Comparison of ENCODE assay signal across 1 cellular context in the genomic region with DNA sequence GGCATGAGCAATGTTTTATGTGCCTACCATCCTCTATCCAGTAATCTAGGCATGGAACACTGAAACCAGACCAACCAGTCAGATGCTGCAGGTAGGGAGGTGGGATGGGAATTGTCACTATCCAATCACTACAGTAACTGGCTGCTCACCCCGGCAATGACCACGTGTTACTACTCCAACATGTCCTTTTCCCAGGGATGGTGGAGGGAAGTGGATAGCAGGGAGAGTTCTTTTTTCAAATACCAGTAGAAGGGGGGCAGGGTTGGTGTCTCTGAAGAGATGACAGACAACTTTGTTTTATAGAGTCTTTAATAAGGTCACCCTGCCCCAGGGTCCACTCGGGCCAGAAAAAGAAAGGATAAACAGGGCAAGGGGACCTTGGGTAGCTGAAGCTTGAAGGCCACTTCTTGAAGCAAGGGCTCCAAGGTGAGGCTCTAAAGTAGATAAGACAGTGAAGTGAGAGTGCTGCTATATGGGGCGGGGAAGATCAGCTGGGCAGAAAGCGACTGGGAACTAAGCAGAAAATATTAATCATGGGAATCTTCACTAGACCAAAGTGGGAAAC.
TF ChIP-seq lines count a peak whose summit lies in the region.

No MANE protein-coding gene starts in this region.

TF ChIP-seq in HepG2, 621 proteins besides CTCF, POLR2A, EP300 and RAD21:
- TF ChIP-seq, protein P1, sequence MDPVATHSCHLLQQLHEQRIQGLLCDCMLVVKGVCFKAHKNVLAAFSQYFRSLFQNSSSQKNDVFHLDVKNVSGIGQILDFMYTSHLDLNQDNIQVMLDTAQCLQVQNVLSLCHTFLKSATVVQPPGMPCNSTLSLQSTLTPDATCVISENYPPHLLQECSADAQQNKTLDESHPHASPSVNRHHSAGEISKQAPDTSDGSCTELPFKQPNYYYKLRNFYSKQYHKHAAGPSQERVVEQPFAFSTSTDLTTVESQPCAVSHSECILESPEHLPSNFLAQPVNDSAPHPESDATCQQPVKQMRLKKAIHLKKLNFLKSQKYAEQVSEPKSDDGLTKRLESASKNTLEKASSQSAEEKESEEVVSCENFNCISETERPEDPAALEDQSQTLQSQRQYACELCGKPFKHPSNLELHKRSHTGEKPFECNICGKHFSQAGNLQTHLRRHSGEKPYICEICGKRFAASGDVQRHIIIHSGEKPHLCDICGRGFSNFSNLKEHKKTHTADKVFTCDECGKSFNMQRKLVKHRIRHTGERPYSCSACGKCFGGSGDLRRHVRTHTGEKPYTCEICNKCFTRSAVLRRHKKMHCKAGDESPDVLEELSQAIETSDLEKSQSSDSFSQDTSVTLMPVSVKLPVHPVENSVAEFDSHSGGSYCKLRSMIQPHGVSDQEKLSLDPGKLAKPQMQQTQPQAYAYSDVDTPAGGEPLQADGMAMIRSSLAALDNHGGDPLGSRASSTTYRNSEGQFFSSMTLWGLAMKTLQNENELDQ (CRISPR knock-in tag; IDR thresholded peaks at IDR 0.05; ENCODE audit: borderline replicate concordance) = no peak
- TF ChIP-seq FOXP1 (IDR thresholded peaks at IDR 0.05) (no peak), FOXP1 (CRISPR knock-in tag; IDR thresholded peaks at IDR 0.05) (no peak), ZNF678 (CRISPR knock-in tag; IDR thresholded peaks at IDR 0.05) (0 out of 2 replicates have a peak, but pooled peaks have one; percentile 45), BORCS8-MEF2B (CRISPR knock-in tag; IDR thresholded peaks at IDR 0.05) (peak; percentile 20; the same call in 1 of the 2 replicates), MIXL1 (CRISPR knock-in tag; IDR thresholded peaks at IDR 0.05) (0 out of 2 replicates have a peak, but pooled peaks have one; percentile 2), ZBTB7A (CRISPR knock-in tag; IDR thresholded peaks at IDR 0.05) (peak; percentile 13; the same call in 1 of the 2 replicates), CBX5 (CRISPR knock-in tag; IDR thresholded peaks at IDR 0.05; ENCODE audit: borderline replicate concordance) (no peak), MXI1 (IDR thresholded peaks at IDR 0.05; ENCODE audit: borderline replicate concordance, low read depth, low read length) (peak; percentile 39; the same call in 1 of the 3 replicates), TOPORS (CRISPR knock-in tag; IDR thresholded peaks at IDR 0.05) (peak; percentile 92; the same call in 1 of the 2 replicates), ZNF12 (CRISPR knock-in tag; IDR thresholded peaks at IDR 0.05) (no peak), MZF1 (CRISPR knock-in tag; IDR thresholded peaks at IDR 0.05; ENCODE audit: borderline replicate concordance) (no peak), ZNF766 (CRISPR knock-in tag; IDR thresholded peaks at IDR 0.05; ENCODE audit: borderline replicate concordance) (peak; percentile 43; the same call in 1 of the 2 replicates), SP2 (CRISPR knock-in tag; IDR thresholded peaks at IDR 0.05) (peak; percentile 7; the same call in 1 of the 2 replicates), DPF2 (CRISPR knock-in tag; IDR thresholded peaks at IDR 0.05; ENCODE audit: borderline replicate concordance, low read depth) (no peak), MYNN (CRISPR knock-in tag; IDR thresholded peaks at IDR 0.05; ENCODE audit: low read depth) (no peak), ZNF614 (CRISPR knock-in tag; IDR thresholded peaks at IDR 0.05; ENCODE audit: borderline replicate concordance) (0 out of 2 replicates have a peak, but pooled peaks have one; percentile 13), ZNF737 (CRISPR knock-in tag; IDR thresholded peaks at IDR 0.05; ENCODE audit: borderline replicate concordance) (no peak), ARID2 (CRISPR knock-in tag; IDR thresholded peaks at IDR 0.05; ENCODE audit: borderline replicate concordance) (no peak; the same call in 1 of the 2 replicates), FIP1L1 (IDR thresholded peaks at IDR 0.05; ENCODE audit: borderline replicate concordance, insufficient read depth, low read depth, low read length) (0 out of 2 replicates have a peak, but pooled peaks have one; percentile 10), ZNF224 (CRISPR knock-in tag; IDR thresholded peaks at IDR 0.05) (0 out of 2 replicates have a peak, but pooled peaks have one; percentile 19), RBM22 (optimal IDR thresholded peaks at IDR 0.05; ENCODE audit: low read length) (no peak), RELA (CRISPR knock-in tag; IDR thresholded peaks at IDR 0.05) (0 out of 2 replicates have a peak, but pooled peaks have one; percentile 1), ZNF709 (CRISPR knock-in tag; IDR thresholded peaks at IDR 0.05) (no peak), ZNF816 (CRISPR knock-in tag; IDR thresholded peaks at IDR 0.05; ENCODE audit: borderline replicate concordance) (0 out of 2 replicates have a peak, but pooled peaks have one; percentile 15), SSRP1 (CRISPR knock-in tag; IDR thresholded peaks at IDR 0.05) (peak; percentile 86; the same call in 1 of the 2 replicates), IRF2 (CRISPR knock-in tag; IDR thresholded peaks at IDR 0.05) (no peak), HHEX (CRISPR knock-in tag; IDR thresholded peaks at IDR 0.05) (0 out of 2 replicates have a peak, but pooled peaks have one; percentile 24), SUZ12 (IDR thresholded peaks at IDR 0.05; ENCODE audit: low read depth, low read length) (no peak), ZNF431 (CRISPR knock-in tag; IDR thresholded peaks at IDR 0.05; ENCODE audit: borderline replicate concordance, low read depth) (peak; percentile 60; the same call in 1 of the 2 replicates), CHD2 (IDR thresholded peaks at IDR 0.05; ENCODE audit: low read depth, low read length) (no peak), ZNF354B (CRISPR knock-in tag; IDR thresholded peaks at IDR 0.05) (peak; percentile 92; the same call in 1 of the 2 replicates), ZC3H4 (CRISPR knock-in tag; IDR thresholded peaks at IDR 0.05; ENCODE audit: borderline replicate concordance) (no peak), CCAR2 (optimal IDR thresholded peaks at IDR 0.05; ENCODE audit: low read depth, low read length) (no peak), ZNF329 (CRISPR knock-in tag; IDR thresholded peaks at IDR 0.05; ENCODE audit: low read depth) (0 out of 2 replicates have a peak, but pooled peaks have one; percentile 6)
- TF ChIP-seq, protein P2, sequence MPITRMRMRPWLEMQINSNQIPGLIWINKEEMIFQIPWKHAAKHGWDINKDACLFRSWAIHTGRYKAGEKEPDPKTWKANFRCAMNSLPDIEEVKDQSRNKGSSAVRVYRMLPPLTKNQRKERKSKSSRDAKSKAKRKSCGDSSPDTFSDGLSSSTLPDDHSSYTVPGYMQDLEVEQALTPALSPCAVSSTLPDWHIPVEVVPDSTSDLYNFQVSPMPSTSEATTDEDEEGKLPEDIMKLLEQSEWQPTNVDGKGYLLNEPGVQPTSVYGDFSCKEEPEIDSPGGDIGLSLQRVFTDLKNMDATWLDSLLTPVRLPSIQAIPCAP (CRISPR knock-in tag; IDR thresholded peaks at IDR 0.05; ENCODE audit: low read depth) = 0 out of 2 replicates have a peak, but pooled peaks have one; percentile 39
- TF ChIP-seq, protein P3, sequence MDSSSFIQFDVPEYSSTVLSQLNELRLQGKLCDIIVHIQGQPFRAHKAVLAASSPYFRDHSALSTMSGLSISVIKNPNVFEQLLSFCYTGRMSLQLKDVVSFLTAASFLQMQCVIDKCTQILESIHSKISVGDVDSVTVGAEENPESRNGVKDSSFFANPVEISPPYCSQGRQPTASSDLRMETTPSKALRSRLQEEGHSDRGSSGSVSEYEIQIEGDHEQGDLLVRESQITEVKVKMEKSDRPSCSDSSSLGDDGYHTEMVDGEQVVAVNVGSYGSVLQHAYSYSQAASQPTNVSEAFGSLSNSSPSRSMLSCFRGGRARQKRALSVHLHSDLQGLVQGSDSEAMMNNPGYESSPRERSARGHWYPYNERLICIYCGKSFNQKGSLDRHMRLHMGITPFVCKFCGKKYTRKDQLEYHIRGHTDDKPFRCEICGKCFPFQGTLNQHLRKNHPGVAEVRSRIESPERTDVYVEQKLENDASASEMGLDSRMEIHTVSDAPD (CRISPR knock-in tag; IDR thresholded peaks at IDR 0.05) = 0 out of 2 replicates have a peak, but pooled peaks have one; percentile 5
- TF ChIP-seq, protein P4, sequence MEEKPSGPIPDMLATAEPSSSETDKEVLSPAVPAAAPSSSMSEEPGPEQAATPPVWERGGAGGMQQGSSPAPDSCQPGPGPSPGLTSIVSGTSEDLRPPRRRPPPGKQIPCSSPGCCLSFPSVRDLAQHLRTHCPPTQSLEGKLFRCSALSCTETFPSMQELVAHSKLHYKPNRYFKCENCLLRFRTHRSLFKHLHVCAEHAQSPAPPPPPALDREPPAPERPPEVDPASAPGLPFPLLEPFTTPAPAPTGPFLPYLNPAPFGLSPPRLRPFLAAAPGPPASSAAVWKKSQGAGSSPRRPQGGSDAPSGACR (CRISPR knock-in tag; IDR thresholded peaks at IDR 0.05) = 0 out of 2 replicates have a peak, but pooled peaks have one; percentile 3
- TF ChIP-seq, protein P5, sequence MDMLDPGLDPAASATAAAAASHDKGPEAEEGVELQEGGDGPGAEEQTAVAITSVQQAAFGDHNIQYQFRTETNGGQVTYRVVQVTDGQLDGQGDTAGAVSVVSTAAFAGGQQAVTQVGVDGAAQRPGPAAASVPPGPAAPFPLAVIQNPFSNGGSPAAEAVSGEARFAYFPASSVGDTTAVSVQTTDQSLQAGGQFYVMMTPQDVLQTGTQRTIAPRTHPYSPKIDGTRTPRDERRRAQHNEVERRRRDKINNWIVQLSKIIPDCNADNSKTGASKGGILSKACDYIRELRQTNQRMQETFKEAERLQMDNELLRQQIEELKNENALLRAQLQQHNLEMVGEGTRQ (IDR thresholded peaks at IDR 0.05; ENCODE audit: low read depth, low read length) = no peak
- TF ChIP-seq, protein P5 (CRISPR knock-in tag; IDR thresholded peaks at IDR 0.05; ENCODE audit: borderline replicate concordance) = 0 out of 2 replicates have a peak, but pooled peaks have one; percentile 42
- TF ChIP-seq, protein P6, sequence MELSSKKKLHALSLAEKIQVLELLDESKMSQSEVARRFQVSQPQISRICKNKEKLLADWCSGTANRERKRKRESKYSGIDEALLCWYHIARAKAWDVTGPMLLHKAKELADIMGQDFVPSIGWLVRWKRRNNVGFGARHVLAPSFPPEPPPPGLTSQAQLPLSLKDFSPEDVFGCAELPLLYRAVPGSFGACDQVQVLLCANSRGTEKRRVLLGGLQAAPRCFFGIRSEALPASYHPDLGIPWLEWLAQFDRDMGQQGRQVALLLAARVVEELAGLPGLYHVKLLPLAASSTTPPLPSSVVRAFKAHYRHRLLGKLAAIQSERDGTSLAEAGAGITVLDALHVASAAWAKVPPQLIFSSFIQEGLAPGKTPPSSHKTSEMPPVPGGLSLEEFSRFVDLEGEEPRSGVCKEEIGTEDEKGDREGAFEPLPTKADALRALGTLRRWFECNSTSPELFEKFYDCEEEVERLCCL (CRISPR knock-in tag; IDR thresholded peaks at IDR 0.05; ENCODE audit: borderline replicate concordance) = 0 out of 2 replicates have a peak, but pooled peaks have one; percentile 43
- TF ChIP-seq, protein P7, sequence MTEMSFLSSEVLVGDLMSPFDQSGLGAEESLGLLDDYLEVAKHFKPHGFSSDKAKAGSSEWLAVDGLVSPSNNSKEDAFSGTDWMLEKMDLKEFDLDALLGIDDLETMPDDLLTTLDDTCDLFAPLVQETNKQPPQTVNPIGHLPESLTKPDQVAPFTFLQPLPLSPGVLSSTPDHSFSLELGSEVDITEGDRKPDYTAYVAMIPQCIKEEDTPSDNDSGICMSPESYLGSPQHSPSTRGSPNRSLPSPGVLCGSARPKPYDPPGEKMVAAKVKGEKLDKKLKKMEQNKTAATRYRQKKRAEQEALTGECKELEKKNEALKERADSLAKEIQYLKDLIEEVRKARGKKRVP (CRISPR knock-in tag; IDR thresholded peaks at IDR 0.05) = no peak
- TF ChIP-seq, protein P8, sequence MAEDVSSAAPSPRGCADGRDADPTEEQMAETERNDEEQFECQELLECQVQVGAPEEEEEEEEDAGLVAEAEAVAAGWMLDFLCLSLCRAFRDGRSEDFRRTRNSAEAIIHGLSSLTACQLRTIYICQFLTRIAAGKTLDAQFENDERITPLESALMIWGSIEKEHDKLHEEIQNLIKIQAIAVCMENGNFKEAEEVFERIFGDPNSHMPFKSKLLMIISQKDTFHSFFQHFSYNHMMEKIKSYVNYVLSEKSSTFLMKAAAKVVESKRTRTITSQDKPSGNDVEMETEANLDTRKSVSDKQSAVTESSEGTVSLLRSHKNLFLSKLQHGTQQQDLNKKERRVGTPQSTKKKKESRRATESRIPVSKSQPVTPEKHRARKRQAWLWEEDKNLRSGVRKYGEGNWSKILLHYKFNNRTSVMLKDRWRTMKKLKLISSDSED (CRISPR knock-in tag; IDR thresholded peaks at IDR 0.05) = no peak
- TF ChIP-seq, protein P9, sequence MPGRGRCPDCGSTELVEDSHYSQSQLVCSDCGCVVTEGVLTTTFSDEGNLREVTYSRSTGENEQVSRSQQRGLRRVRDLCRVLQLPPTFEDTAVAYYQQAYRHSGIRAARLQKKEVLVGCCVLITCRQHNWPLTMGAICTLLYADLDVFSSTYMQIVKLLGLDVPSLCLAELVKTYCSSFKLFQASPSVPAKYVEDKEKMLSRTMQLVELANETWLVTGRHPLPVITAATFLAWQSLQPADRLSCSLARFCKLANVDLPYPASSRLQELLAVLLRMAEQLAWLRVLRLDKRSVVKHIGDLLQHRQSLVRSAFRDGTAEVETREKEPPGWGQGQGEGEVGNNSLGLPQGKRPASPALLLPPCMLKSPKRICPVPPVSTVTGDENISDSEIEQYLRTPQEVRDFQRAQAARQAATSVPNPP (CRISPR knock-in tag; IDR thresholded peaks at IDR 0.05) = 0 out of 2 replicates have a peak, but pooled peaks have one; percentile 8
- TF ChIP-seq, protein P10, sequence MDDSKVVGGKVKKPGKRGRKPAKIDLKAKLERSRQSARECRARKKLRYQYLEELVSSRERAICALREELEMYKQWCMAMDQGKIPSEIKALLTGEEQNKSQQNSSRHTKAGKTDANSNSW (CRISPR knock-in tag; IDR thresholded peaks at IDR 0.05; ENCODE audit: borderline replicate concordance) = no peak
TF ChIP-seq in HepG2: peak in this region for 24.
